22 cellular contexts compared by ENCODE assay signal in the genomic region with DNA sequence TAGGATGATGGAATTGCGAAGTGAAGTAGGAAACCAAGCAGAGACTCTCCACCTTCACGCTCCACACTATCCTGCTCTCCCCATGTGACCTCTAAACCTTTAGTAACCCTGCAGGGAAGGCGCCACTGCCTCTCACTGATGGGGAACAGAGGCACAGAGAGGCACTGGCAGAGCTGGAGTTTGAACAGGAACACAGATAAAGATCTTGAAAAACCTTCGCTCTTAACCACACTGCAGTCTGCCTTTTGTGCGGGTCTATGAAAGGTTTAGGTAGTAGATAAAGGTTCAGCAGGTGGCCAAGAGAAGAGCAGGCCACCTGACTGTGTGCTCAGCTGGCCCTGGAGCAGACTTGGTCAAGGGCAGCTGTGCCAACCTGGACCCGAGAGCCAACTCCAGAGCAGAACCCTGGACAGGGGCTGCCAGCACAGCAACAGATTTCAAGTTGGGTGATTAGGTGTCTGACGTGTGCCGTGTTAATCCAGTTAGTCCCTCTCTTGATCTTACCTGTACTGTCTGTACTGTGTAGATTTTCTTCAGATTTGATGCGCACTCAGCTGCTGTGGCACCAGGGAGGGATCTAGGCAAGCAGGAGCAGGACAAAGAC. TPM values are rescaled to one million over a fixed set of nuclear protein-coding genes. Genes with fewer than 3 reads are reported as not detected.
DNase-seq lines count a peak whose midpoint lies in the region; ATAC-seq and TF ChIP-seq lines count a peak whose summit lies in the region.
"Had no signal": no experiment of that assay in that cellular context is flagged by ENCODE, and none has a peak within 500 bp of the region (broad histone marks: within the 10 kb centered on the region; RNA-seq: fewer than 3 reads in every experiment).

No MANE protein-coding gene starts in this region.

- H3K4me1 Mint-ChIP-seq in activated CD8-positive, alpha-beta memory T cell treated with anti-CD3 and anti-CD28 coated beads, Interleukin-2, amount 10 ng/mL, durations not matched to agents 7 days and 5 days: peaks cover 71% of the 10 kb centered on the region
- H3K4me1 Mint-ChIP-seq in activated CD4-positive, alpha-beta memory T cell treated with anti-CD3 and anti-CD28 coated beads for 36 hours (ENCODE audit: low read depth): peaks cover 73% of the 10 kb centered on the region
- peaks cover 65% of the 10 kb centered on the region for H3K4me1 Mint-ChIP-seq in stimulated activated effector memory CD8-positive, alpha-beta T cell treated with anti-CD3 and anti-CD28 coated beads, Interleukin-12 subunit alpha, Interleukin-12 subunit beta, amount 100 ng/mL, for 72 hours
- H3K4me1 Mint-ChIP-seq: nephron had no signal

- no peak overlapping the region for H3K4me3 Mint-ChIP-seq in activated CD8-positive, alpha-beta memory T cell treated with anti-CD3 and anti-CD28 coated beads, Interleukin-2, amount 10 ng/mL, durations not matched to agents 7 days and 5 days
- no peak overlapping the region for H3K4me3 Mint-ChIP-seq in activated CD4-positive, alpha-beta memory T cell treated with anti-CD3 and anti-CD28 coated beads for 36 hours
- no peak overlapping the region for H3K4me3 Mint-ChIP-seq in stimulated activated effector memory CD8-positive, alpha-beta T cell treated with anti-CD3 and anti-CD28 coated beads, Interleukin-12 subunit alpha, Interleukin-12 subunit beta, amount 100 ng/mL, for 72 hours
- H3K4me3 Mint-ChIP-seq: nephron; stimulated activated naive CD8-positive, alpha-beta T cell treated with anti-CD3 and anti-CD28 coated beads, Interleukin-15, amount 100 ng/mL, for 72 hours had no signal

- TF ChIP-seq CTCF in Loucy (conservative IDR thresholded peaks at IDR 0.05; ENCODE audit: low read length): no peak
- TF ChIP-seq CTCF in right atrium auricular region (IDR thresholded peaks at IDR 0.05): no peak

- H3K27me3 Mint-ChIP-seq in activated CD8-positive, alpha-beta memory T cell treated with anti-CD3 and anti-CD28 coated beads, Interleukin-2, amount 10 ng/mL, durations not matched to agents 7 days and 5 days: no peaks in the 10 kb centered on the region
- H3K27me3 Mint-ChIP-seq in activated CD4-positive, alpha-beta memory T cell treated with anti-CD3 and anti-CD28 coated beads for 36 hours: no peaks in the 10 kb centered on the region
- H3K27me3 Mint-ChIP-seq: stimulated activated naive CD8-positive, alpha-beta T cell treated with anti-CD3 and anti-CD28 coated beads, Interleukin-15, amount 100 ng/mL, for 72 hours had no signal

- H3K4me2 ChIP-seq in Loucy (ENCODE audit: low read depth, low read length, poor library complexity, severe bottlenecking): peak overlapping the region; percentile 20

- peaks cover 41% of the 10 kb centered on the region for H3K4me1 ChIP-seq in Loucy (ENCODE audit: insufficient read depth, low read length, poor library complexity, severe bottlenecking)
- peaks cover 0 to 6% of the 10 kb centered on the region in 2 donors for H3K4me1 ChIP-seq in right atrium auricular region

- H3K79me2 ChIP-seq in Loucy (ENCODE audit: insufficient read depth, low read length): no peaks in the 10 kb centered on the region

- no peaks in the 10 kb centered on the region for H3K27me3 ChIP-seq in Loucy (ENCODE audit: insufficient read depth, low read length, poor library complexity, severe bottlenecking)
- H3K27me3 ChIP-seq in right atrium auricular region: no peaks in the 10 kb centered on the region
- H3K27me3 ChIP-seq: vagina had no signal

- H3K27ac ChIP-seq in right atrium auricular region: no peak overlapping the region
- H3K27ac ChIP-seq: vagina had no signal

- H2AFZ ChIP-seq in Loucy (ENCODE audit: low read length): no peak overlapping the region

- no peak overlapping the region for H3K9ac ChIP-seq in Loucy (ENCODE audit: low read depth, low read length, poor library complexity, severe bottlenecking)

- CTCF ChIA-PET in activated CD8-positive, alpha-beta memory T cell treated with anti-CD3 and anti-CD28 coated beads, Interleukin-2, amount 10 ng/mL, durations not matched to agents 7 days and 5 days (lab: Charles Lee): interaction anchor here (1.5 to 2.7 kb wide), 4 partner anchors 14 to 165 kb away, joined by 3 to 29 read pairs (median 15); partner anchors contain the start of gene EIF4E3
- CTCF ChIA-PET in activated CD4-positive, alpha-beta memory T cell treated with anti-CD3 and anti-CD28 coated beads for 36 hours (lab: Charles Lee): interaction anchor here (0.7 to 3.0 kb wide), 9 partner anchors 8 to 626 kb away, joined by 3 to 47 read pairs (median 18); no protein-coding TSS in a partner anchor

- no peaks in the 10 kb centered on the region for H3F3A ChIP-seq in Loucy (ENCODE audit: low read depth)

- no peaks in the 10 kb centered on the region for H3K9me2 ChIP-seq in Loucy (replicated peaks; ENCODE audit: low read depth, low read length)

- no peak for TF ChIP-seq POLR2A in GM18505 (IDR thresholded peaks at IDR 0.05; ENCODE audit: borderline replicate concordance, extremely low read depth, insufficient read depth, insufficient read length)

- no peak for DNase-seq in activated CD8-positive, alpha-beta memory T cell treated with anti-CD3 and anti-CD28 coated beads, Interleukin-2, amount 10 ng/mL, durations not matched to agents 7 days and 5 days
- no peak for DNase-seq in activated CD8-positive, alpha-beta memory T cell treated with anti-CD3 and anti-CD28 coated beads for 24 hours
- DNase-seq in activated CD4-positive, alpha-beta memory T cell treated with anti-CD3 and anti-CD28 coated beads for 36 hours: no peak
- no peak for DNase-seq in stimulated activated effector memory CD8-positive, alpha-beta T cell treated with anti-CD3 and anti-CD28 coated beads, Interleukin-12 subunit alpha, Interleukin-12 subunit beta, amount 100 ng/mL, for 72 hours (ENCODE audit: low spot score in 2 of 2)
- DNase-seq in right atrium auricular region (ENCODE audit: low spot score): no peak
- no peak for DNase-seq in activated CD4-positive, CD25-positive, alpha-beta regulatory T cell treated with anti-CD3 and anti-CD28 coated beads, Interleukin-2, amount 50 U/mL, for 72 hours
- DNase-seq: Caco-2; effector CD4-positive, alpha-beta T cell; GF-D8; HCEC 1CT; head of caudate nucleus; mammary epithelial cell; NCI-H187; NCI-H69; stimulated activated CD4-positive, alpha-beta T cell treated with anti-CD3 and anti-CD28 coated beads, Interleukin-15, amount 100 ng/mL, for 24 hours; stimulated activated naive CD8-positive, alpha-beta T cell treated with anti-CD3 and anti-CD28 coated beads, Interleukin-15, amount 100 ng/mL, for 72 hours had no signal

- intact Hi-C loops in activated CD4-positive, alpha-beta memory T cell treated with anti-CD3 and anti-CD28 coated beads for 36 hours (cut with micrococcal nuclease): loop anchor here (2.0 kb wide), 1 partner anchor 75 kb away; the partner anchor contains the start of gene PROK2

- no peak for ATAC-seq in activated CD8-positive, alpha-beta memory T cell treated with anti-CD3 and anti-CD28 coated beads, Interleukin-2, amount 10 ng/mL, durations not matched to agents 7 days and 5 days
- ATAC-seq in stimulated activated effector memory CD8-positive, alpha-beta T cell treated with anti-CD3 and anti-CD28 coated beads, Interleukin-12 subunit alpha, Interleukin-12 subunit beta, amount 100 ng/mL, for 72 hours: no peak
- no peak for ATAC-seq in GM18505 (IDR thresholded peaks at IDR 0.05; ENCODE audit: unreplicated experiment)

- peaks cover 52% of the 10 kb centered on the region for H3K36me3 Mint-ChIP-seq in activated CD8-positive, alpha-beta memory T cell treated with anti-CD3 and anti-CD28 coated beads, Interleukin-2, amount 10 ng/mL, durations not matched to agents 7 days and 5 days
- peaks cover 8% of the 10 kb centered on the region for H3K36me3 Mint-ChIP-seq in activated CD4-positive, alpha-beta memory T cell treated with anti-CD3 and anti-CD28 coated beads for 36 hours
- peaks cover 34% of the 10 kb centered on the region for H3K36me3 Mint-ChIP-seq in stimulated activated effector memory CD8-positive, alpha-beta T cell treated with anti-CD3 and anti-CD28 coated beads, Interleukin-12 subunit alpha, Interleukin-12 subunit beta, amount 100 ng/mL, for 72 hours

- no peaks in the 10 kb centered on the region for H4K20me1 ChIP-seq in Loucy (ENCODE audit: insufficient read depth, low read length, poor library complexity, severe bottlenecking)

- H3K4me3 ChIP-seq in Loucy (ENCODE audit: low read length, poor library complexity, severe bottlenecking) (no peak overlapping the region), right atrium auricular region (no peak overlapping the region)
- H3K4me3 ChIP-seq: vagina had no signal

- peak overlapping the region; percentile 75 for H3K27ac Mint-ChIP-seq in activated CD8-positive, alpha-beta memory T cell treated with anti-CD3 and anti-CD28 coated beads, Interleukin-2, amount 10 ng/mL, durations not matched to agents 7 days and 5 days
- H3K27ac Mint-ChIP-seq in activated CD4-positive, alpha-beta memory T cell treated with anti-CD3 and anti-CD28 coated beads for 36 hours: peak overlapping the region; percentile 30
- H3K27ac Mint-ChIP-seq in stimulated activated effector memory CD8-positive, alpha-beta T cell treated with anti-CD3 and anti-CD28 coated beads, Interleukin-12 subunit alpha, Interleukin-12 subunit beta, amount 100 ng/mL, for 72 hours: peak overlapping the region; percentile 74
- H3K27ac Mint-ChIP-seq: nephron; stimulated activated naive CD8-positive, alpha-beta T cell treated with anti-CD3 and anti-CD28 coated beads, Interleukin-15, amount 100 ng/mL, for 72 hours had no signal

- H3K9me3 ChIP-seq in Loucy (ENCODE audit: insufficient read depth, low read depth, low read length) (no peaks in the 10 kb centered on the region), right atrium auricular region (no peaks in the 10 kb centered on the region)
- H3K9me3 ChIP-seq: Caco-2, vagina had no signal

- H3K36me3 ChIP-seq in Loucy (ENCODE audit: insufficient read depth, low read length): no peaks in the 10 kb centered on the region
- H3K36me3 ChIP-seq in right atrium auricular region: peaks cover 8% of the 10 kb centered on the region

- POLR2A ChIA-PET in activated CD4-positive, alpha-beta memory T cell treated with anti-CD3 and anti-CD28 coated beads for 36 hours (lab: Charles Lee): interaction anchor here (1.5 kb wide), 1 partner anchor 12 kb away, joined by 3 read pairs; no protein-coding TSS in a partner anchor

- no peaks in the 10 kb centered on the region for H3K9me3 Mint-ChIP-seq in activated CD8-positive, alpha-beta memory T cell treated with anti-CD3 and anti-CD28 coated beads, Interleukin-2, amount 10 ng/mL, durations not matched to agents 7 days and 5 days (ENCODE audit: low read depth)
- H3K9me3 Mint-ChIP-seq in activated CD4-positive, alpha-beta memory T cell treated with anti-CD3 and anti-CD28 coated beads for 36 hours: no peaks in the 10 kb centered on the region
- H3K9me3 Mint-ChIP-seq in stimulated activated effector memory CD8-positive, alpha-beta T cell treated with anti-CD3 and anti-CD28 coated beads, Interleukin-12 subunit alpha, Interleukin-12 subunit beta, amount 100 ng/mL, for 72 hours: no peaks in the 10 kb centered on the region
- H3K9me3 Mint-ChIP-seq: nephron; stimulated activated naive CD8-positive, alpha-beta T cell treated with anti-CD3 and anti-CD28 coated beads, Interleukin-15, amount 100 ng/mL, for 72 hours had no signal

RNA-seq across cellular contexts. Expression of gene EIF4E3, which starts 15.2 kb away (rescaled TPM):
- 10 to 100 TPM; 56.5 to 61.9 TPM for total RNA-seq in activated CD8-positive, alpha-beta memory T cell treated with anti-CD3 and anti-CD28 coated beads, Interleukin-2, amount 10 ng/mL, durations not matched to agents 7 days and 5 days
- 10 to 100 TPM; 36.7 to 37.6 TPM for total RNA-seq in activated CD4-positive, alpha-beta memory T cell treated with anti-CD3 and anti-CD28 coated beads for 36 hours
- 10 to 100 TPM; 18.2 to 23.3 TPM for total RNA-seq in right atrium auricular region

RNA-seq across cellular contexts. Expression of gene GPR27, which starts 43.6 kb away (rescaled TPM):
- total RNA-seq in activated CD8-positive, alpha-beta memory T cell treated with anti-CD3 and anti-CD28 coated beads, Interleukin-2, amount 10 ng/mL, durations not matched to agents 7 days and 5 days: 1 to 10 TPM; 2.3 to 5.3 TPM
- 1 to 10 TPM; 1.2 to 1.3 TPM for total RNA-seq in activated CD4-positive, alpha-beta memory T cell treated with anti-CD3 and anti-CD28 coated beads for 36 hours
- total RNA-seq in right atrium auricular region: 1 to 10 TPM in 1 of 2 donors, under 1 TPM in 1; 0.98 to 1.9 TPM
- total RNA-seq: fibroblast of lung, M059J had no signal
